17 cellular contexts compared by ENCODE assay signal in genomic region chr11:15594607-15595006, GRCh38.
DNase-seq lines count a peak whose midpoint lies in the region; ATAC-seq and TF ChIP-seq lines count a peak whose summit lies in the region.
"Had no signal": no experiment of that assay in that cellular context is flagged by ENCODE, and none has a peak within 500 bp of the region (broad histone marks: within the 10 kb centered on the region; RNA-seq: fewer than 3 reads in every experiment).

No MANE protein-coding gene starts in this region.

- H2AK5ac ChIP-seq in mesenchymal stem cell (ENCODE audit: low read length, severe bottlenecking), result no peak overlapping the region

- no peak overlapping the region for H3K23ac ChIP-seq in mesenchymal stem cell (ENCODE audit: low read length in 2 of 2)

- no peak overlapping the region for H3K4ac ChIP-seq in mesenchymal stem cell (ENCODE audit: low read depth in 1 of 2, low read length in 2 of 2)

- H4K91ac ChIP-seq in mesenchymal stem cell (ENCODE audit: low read length), result no peak overlapping the region

- POLR2A ChIA-PET in WTC11 (lab: Charles Lee), result no interaction called here

- H2BK12ac ChIP-seq in mesenchymal stem cell (ENCODE audit: low read length in 2 of 2), result no peak overlapping the region

- H3K9ac ChIP-seq in mesenchymal stem cell (ENCODE audit: low read length), result no peak overlapping the region

- H3K9me3 Mint-ChIP-seq in GM23338 (peaks cover 9% of the 10 kb centered on the region; the same call in 2 of the 3 replicates), WTC11 (peaks cover 15% of the 10 kb centered on the region)
- H3K9me3 Mint-ChIP-seq in activated naive CD4-positive, alpha-beta T cell treated with anti-CD3 and anti-CD28 coated beads for 36 hours, result no peaks in the 10 kb centered on the region
- H3K9me3 Mint-ChIP-seq: CD8-positive, alpha-beta T cell had no signal

- no peak overlapping the region for H2BK5ac ChIP-seq in mesenchymal stem cell (ENCODE audit: low read depth, low read length, poor library complexity, severe bottlenecking)

- H3K4me3 Mint-ChIP-seq in GM23338, result no peak overlapping the region
- H3K4me3 Mint-ChIP-seq in WTC11, result no peak overlapping the region
- no peak overlapping the region for H3K4me3 Mint-ChIP-seq in activated naive CD4-positive, alpha-beta T cell treated with anti-CD3 and anti-CD28 coated beads for 36 hours
- H3K4me3 Mint-ChIP-seq: CD14-positive monocyte; CD8-positive, alpha-beta T cell; HFFc6 had no signal

- H3K4me3 ChIP-seq in GM23338 (no peak overlapping the region), mesenchymal stem cell (ENCODE audit: insufficient read depth in 1 of 2, low read depth in 1 of 2, low read length in 2 of 2) (no peak overlapping the region)
- H3K4me3 ChIP-seq: HAP-1, K562 had no signal

- H2AFZ ChIP-seq in GM23338, result no peak overlapping the region
- no peak overlapping the region for H2AFZ ChIP-seq in mesenchymal stem cell (ENCODE audit: low read depth, low read length)

- H4K8ac ChIP-seq in mesenchymal stem cell (ENCODE audit: low read length), result no peak overlapping the region

- TF ChIP-seq CTCF in GM23338 (conservative IDR thresholded peaks at IDR 0.05; ENCODE audit: low read depth in 2 of 2) (no peak), WTC11 (IDR thresholded peaks at IDR 0.05) (no peak)

- H3K18ac ChIP-seq in mesenchymal stem cell (ENCODE audit: low read depth in 1 of 2, low read length in 2 of 2), result no peak overlapping the region

- no peaks in the 10 kb centered on the region for H4K20me1 ChIP-seq in GM23338 (replicated peaks; ENCODE audit: insufficient read depth)

- no peak overlapping the region for H3K27ac Mint-ChIP-seq in GM23338
- H3K27ac Mint-ChIP-seq in WTC11, result no peak overlapping the region
- no peak overlapping the region for H3K27ac Mint-ChIP-seq in activated naive CD4-positive, alpha-beta T cell treated with anti-CD3 and anti-CD28 coated beads for 36 hours
- H3K27ac Mint-ChIP-seq: CD14-positive monocyte; CD8-positive, alpha-beta T cell; HFFc6 had no signal

- H2BK120ac ChIP-seq in mesenchymal stem cell (ENCODE audit: low read depth, low read length), result no peak overlapping the region

- no peaks in the 10 kb centered on the region for H3K36me3 ChIP-seq in GM23338 (ENCODE audit: insufficient read depth)
- H3K36me3 ChIP-seq in mesenchymal stem cell (ENCODE audit: control insufficient read depth in 1 of 2, insufficient read depth in 2 of 2, low read depth in 1 of 2, low read length in 2 of 2), result no peaks in the 10 kb centered on the region
- H3K36me3 ChIP-seq: BE2C, HAP-1 had no signal

- H3K36me3 Mint-ChIP-seq in GM23338 (ENCODE audit: low read depth), result peaks cover 5% of the 10 kb centered on the region; the same call in 2 of the 3 replicates
- H3K36me3 Mint-ChIP-seq in WTC11, result peaks cover 9% of the 10 kb centered on the region; the same call in 1 of the 2 replicates
- no peaks in the 10 kb centered on the region for H3K36me3 Mint-ChIP-seq in activated naive CD4-positive, alpha-beta T cell treated with anti-CD3 and anti-CD28 coated beads for 36 hours (ENCODE audit: low read depth)
- H3K36me3 Mint-ChIP-seq: CD14-positive monocyte; CD8-positive, alpha-beta T cell had no signal

- no peaks in the 10 kb centered on the region for H3F3A ChIP-seq in GM23338 (replicated peaks; ENCODE audit: low read depth)

- WGBS in mesenchymal stem cell, result 82% methylated on average over 4 of the region's 4 CpGs

- no peak overlapping the region for H3K14ac ChIP-seq in mesenchymal stem cell (ENCODE audit: low read length in 2 of 2)

- H3K27me3 Mint-ChIP-seq in GM23338 (ENCODE audit: insufficient read depth, low read depth, poor library complexity) (no peaks in the 10 kb centered on the region), WTC11 (ENCODE audit: low read depth) (no peaks in the 10 kb centered on the region)
- no peaks in the 10 kb centered on the region for H3K27me3 Mint-ChIP-seq in activated naive CD4-positive, alpha-beta T cell treated with anti-CD3 and anti-CD28 coated beads for 36 hours (ENCODE audit: low read depth)

- intact Hi-C loops in activated naive CD4-positive, alpha-beta T cell treated with anti-CD3 and anti-CD28 coated beads for 36 hours (cut with micrococcal nuclease), result no loop called here
- intact Hi-C loops in cardiac septum (cut with DNase I), result no loop called here

- H3K4me1 Mint-ChIP-seq in GM23338 (peaks cover 14% of the 10 kb centered on the region), WTC11 (peaks cover 35% of the 10 kb centered on the region)
- H3K4me1 Mint-ChIP-seq in activated naive CD4-positive, alpha-beta T cell treated with anti-CD3 and anti-CD28 coated beads for 36 hours (ENCODE audit: low read depth), result no peaks in the 10 kb centered on the region
- H3K4me1 Mint-ChIP-seq: CD14-positive monocyte had no signal

- no peak overlapping the region for H3K4me2 ChIP-seq in GM23338
- no peak overlapping the region for H3K4me2 ChIP-seq in mesenchymal stem cell (ENCODE audit: low read length, poor library complexity, severe bottlenecking)

- no peak overlapping the region for H3K27ac ChIP-seq in GM23338 (ENCODE audit: low read depth)
- H3K27ac ChIP-seq in mesenchymal stem cell (ENCODE audit: low read length, poor library complexity, severe bottlenecking), result no peak overlapping the region

- 0 out of 2 replicates have a peak, but pooled peaks cover 15% of the 10 kb centered on the region for H3K9me2 ChIP-seq in GM23338 (ENCODE audit: insufficient read depth)

- H3K9me3 ChIP-seq in mesenchymal stem cell (ENCODE audit: control insufficient read depth, low read length), result no peaks in the 10 kb centered on the region
- H3K9me3 ChIP-seq: BE2C, HAP-1 had no signal

- DNase-seq in GM23338 (ENCODE audit: low spot score) (peak; percentile 52), WTC11 (ENCODE audit: low spot score) (peak; percentile 54), mesenchymal stem cell (no peak), kidney tubule cell (ENCODE audit: low spot score) (no peak), NCI-H146 (lab: John Stamatoyannopoulos, UW) (no peak), cardiac septum (ENCODE audit: low spot score) (no peak)
- no peak for DNase-seq in activated naive CD4-positive, alpha-beta T cell treated with anti-CD3 and anti-CD28 coated beads for 36 hours
- DNase-seq: BE2C; CD8-positive, alpha-beta T cell; COR-L47; DMS153; DMS79 treated with DMSO at 0.1 percent for 48 hours; GF-D8; HFFc6 had no signal

- H3K79me2 ChIP-seq in GM23338 (replicated peaks; ENCODE audit: insufficient read depth), result no peaks in the 10 kb centered on the region

- CTCF ChIA-PET in WTC11 (lab: Charles Lee), result interaction anchor here (0.9 to 2.0 kb wide), 3 partner anchors 12 to 55 kb away, joined by 3 to 5 read pairs (median 5); no protein-coding TSS in a partner anchor
- CTCF ChIA-PET in activated naive CD4-positive, alpha-beta T cell treated with anti-CD3 and anti-CD28 coated beads for 36 hours (lab: Charles Lee), result no interaction called here

- H3K27me3 ChIP-seq in GM23338 (ENCODE audit: insufficient read depth) (no peaks in the 10 kb centered on the region), mesenchymal stem cell (ENCODE audit: control insufficient read depth in 1 of 2, insufficient read depth in 1 of 2, low read length in 2 of 2) (peaks cover 0 to 5% of the 10 kb centered on the region in 2 experiments)
- H3K27me3 ChIP-seq: BE2C had no signal

- ATAC-seq in GM23338 (peak; percentile 61), WTC11 (peak; percentile 61)
- ATAC-seq: CD8-positive, alpha-beta T cell had no signal

- H3K4me1 ChIP-seq in GM23338 (ENCODE audit: insufficient read depth) (peaks cover 5% of the 10 kb centered on the region; the same call in 1 of the 2 replicates), mesenchymal stem cell (ENCODE audit: control insufficient read depth, insufficient read depth, low read depth, low read length) (no peaks in the 10 kb centered on the region)
- H3K4me1 ChIP-seq: BE2C, HAP-1 had no signal

- H3K79me1 ChIP-seq in mesenchymal stem cell (replicated peaks; ENCODE audit: low read length, poor library complexity, severe bottlenecking), result no peaks in the 10 kb centered on the region

- H2BK15ac ChIP-seq in mesenchymal stem cell (ENCODE audit: low read depth, poor library complexity, severe bottlenecking), result peak overlapping the region; percentile 6

TF ChIP-seq in WTC11, 78 proteins besides CTCF, POLR2A, EP300 and RAD21:
- TF ChIP-seq FOXJ3 (CRISPR knock-in tag; IDR thresholded peaks at IDR 0.05; ENCODE audit: borderline replicate concordance) (no peak), ZNF317 (CRISPR knock-in tag; IDR thresholded peaks at IDR 0.05; ENCODE audit: borderline replicate concordance, low read depth) (no peak), ZNF423 (CRISPR knock-in tag; IDR thresholded peaks at IDR 0.05) (peak; percentile 89)

Comparison
In these comparisons a context has a peak if more than half of its experiments do, and no peak if none do; other contexts are left out.
1. DNase-seq: peak in GM23338 (single experiment) and WTC11 (single experiment); none in mesenchymal stem cell (single experiment), kidney tubule cell (single experiment), NCI-H146 (single experiment), activated naive CD4-positive, alpha-beta T cell treated with anti-CD3 and anti-CD28 coated beads for 36 hours (single experiment) and cardiac septum (single experiment).